8 cellular contexts compared by ENCODE assay signal in genomic region chr1:27522860-27523665, GRCh38. TPM values are rescaled to one million over a fixed set of nuclear protein-coding genes. Genes with fewer than 3 reads are reported as not detected.
DNase-seq lines count a peak whose midpoint lies in the region; ATAC-seq, FAIRE-seq and TF ChIP-seq lines count a peak whose summit lies in the region.

No MANE protein-coding gene starts in this region.

- FAIRE-seq in K562 (lab: Jason Lieb, UNC), result peak; percentile 69

- TF ChIP-seq EP300 in K562 (IDR thresholded peaks at IDR 0.05; ENCODE audit: low read length), result no peak

- WGBS in K562 (ENCODE audit: insufficient coverage, low coverage, missing lambda C conversion rate), result 32% methylated on average over 10 of the region's 14 CpGs
- 37% methylated on average over 14 of the region's 14 CpGs for WGBS in thymus

- peak; percentile 56 for ATAC-seq in K562
- ATAC-seq in GM21723 (IDR thresholded peaks at IDR 0.05; ENCODE audit: unreplicated experiment), result no peak
- ATAC-seq in GM21423 (IDR thresholded peaks at IDR 0.05; ENCODE audit: unreplicated experiment), result no peak

- CTCF ChIA-PET in K562 (lab: Yijun Ruan, JAX; ENCODE audit: low intra/inter-chr PET ratio), result interaction anchor here (0.6 to 1.6 kb wide), 2 partner anchors 84 to 85 kb away, joined by 3 to 6 read pairs; no protein-coding TSS in a partner anchor

- peak; percentile 44 for DNase-seq in activated gamma-delta T cell treated with Interleukin-2 at 50 U/mL for 16 hours
- DNase-seq in activated gamma-delta T cell (lab: John Stamatoyannopoulos, UW), result no peak
- DNase-seq in T-helper 2 cell, result peak in 3 of 5 experiments; percentile 47 to 86 (median 47)
- DNase-seq in K562 (ENCODE audit: extremely low read depth in 1 of 4, low spot score in 3 of 4), result peak; percentile 73 to 87 (median 82)

- in situ Hi-C loops in K562 (cut with MboI), result no loop called here

- no peaks in the 10 kb centered on the region for H4K20me1 ChIP-seq in K562 (replicated peaks; ENCODE audit: control insufficient read depth, insufficient read depth, low read length)

- H3K27ac ChIP-seq in K562 (ENCODE audit: extremely low read depth, low read depth, low read length) (peak overlapping the region; percentile 41), thymus (ENCODE audit: low read depth) (peak overlapping the region; percentile 91)

- H3K27me3 ChIP-seq in K562 (ENCODE audit: control insufficient read depth in 2 of 2, insufficient read depth in 2 of 2, low read length in 2 of 2), result no peaks in the 10 kb centered on the region
- H3K27me3 ChIP-seq in mononuclear cell (ENCODE audit: insufficient read depth, low read length), result no peaks in the 10 kb centered on the region
- H3K27me3 ChIP-seq in thymus (ENCODE audit: control insufficient read depth, insufficient read depth), result no peaks in the 10 kb centered on the region

- H3K9ac ChIP-seq in K562 (ENCODE audit: insufficient read depth in 1 of 2, low read depth in 2 of 2, low read length in 2 of 2), result peak overlapping the region; percentile 47 to 88; a peak in 3 of 4 replicates

- TF ChIP-seq CTCF in K562 (IDR thresholded peaks at IDR 0.05 in 2 of 3, conservative IDR thresholded peaks at IDR 0.05 in 1 of 3; ENCODE audit: insufficient read depth in 2 of 3, low read depth in 1 of 3, low read length in 3 of 3), result peak; percentile 74 to 78 (median 77)

- peak overlapping the region; percentile 34; the same call in 1 of the 2 replicates for H3K4me2 ChIP-seq in K562 (ENCODE audit: insufficient read depth, low read length)

- H3K4me3 ChIP-seq in K562 (no peak overlapping the region), mononuclear cell (ENCODE audit: low read length) (peak overlapping the region; percentile 31), thymus (ENCODE audit: low read length) (peak overlapping the region; percentile 33)

- POLR2A ChIA-PET in K562 (lab: Yijun Ruan, JAX), result interaction anchor here (0.6 to 1.8 kb wide), 6 partner anchors 9 to 1344 kb away, joined by 3 to 6 read pairs (median 5); partner anchors contain the start of gene WASF2

- H3K9me3 ChIP-seq in K562 (replicated peaks; ENCODE audit: control insufficient read depth, insufficient read depth, low read depth, low read length) (no peaks in the 10 kb centered on the region), mononuclear cell (ENCODE audit: low read depth, low read length) (no peaks in the 10 kb centered on the region), thymus (ENCODE audit: control insufficient read depth) (no peaks in the 10 kb centered on the region)

- H3K36me3 ChIP-seq in K562 (ENCODE audit: control insufficient read depth, insufficient read depth, low read length), result no peaks in the 10 kb centered on the region; the same call in 2 of the 3 replicates
- no peaks in the 10 kb centered on the region for H3K36me3 ChIP-seq in thymus (ENCODE audit: control insufficient read depth, insufficient read depth)

- intact Hi-C loops in K562 (cut with micrococcal nuclease), result loop anchor here (1.0 kb wide), 1 partner anchor 83 kb away; no protein-coding TSS in a partner anchor

- peak overlapping the region; percentile 98 for H2AFZ ChIP-seq in K562 (ENCODE audit: low read depth, low read length)

- H3K4me1 ChIP-seq in K562 (replicated peaks in 1 of 2; ENCODE audit: control insufficient read depth in 2 of 2, insufficient read depth in 2 of 2, low read length in 2 of 2) (peaks cover 44 to 87% of the 10 kb centered on the region in 2 experiments), mononuclear cell (ENCODE audit: insufficient read depth, low read length) (peaks cover 69% of the 10 kb centered on the region), thymus (ENCODE audit: control insufficient read depth, insufficient read depth, low read length) (peaks cover 73% of the 10 kb centered on the region)

- TF ChIP-seq POLR2A in K562 (conservative IDR thresholded peaks at IDR 0.05), result no peak

- TF ChIP-seq RAD21 in K562 (CRISPR knock-in tag; conservative IDR thresholded peaks at IDR 0.05 in 1 of 2, IDR thresholded peaks at IDR 0.05 in 1 of 2), result peak; percentile 54 to 87

- H3K9me1 ChIP-seq in K562 (ENCODE audit: control insufficient read depth, insufficient read depth, low read length), result peaks cover 2% of the 10 kb centered on the region

- BruUV-seq in K562 (replicated peaks; lab: Mats Ljungman, UMichigan), result no TSS peak

- peaks cover 28% of the 10 kb centered on the region for H3K79me2 ChIP-seq in K562 (ENCODE audit: control insufficient read depth, insufficient read depth, low read length)

TF ChIP-seq in K562, 482 proteins besides CTCF, POLR2A, EP300 and RAD21 (continues in another document):
- TF ChIP-seq CBX1 (IDR thresholded peaks at IDR 0.05; ENCODE audit: low read depth), result peak; percentile 89; the same call in 1 of the 2 replicates
- TF ChIP-seq KDM1A (IDR thresholded peaks at IDR 0.05), result peak; percentile 89 to 94
- TF ChIP-seq DMBX1 (CRISPR knock-in tag; IDR thresholded peaks at IDR 0.05; ENCODE audit: borderline replicate concordance), result 0 out of 2 replicates have a peak, but pooled peaks have one; percentile 43
- peak; percentile 62 to 88; a peak in 3 of 4 replicates for TF ChIP-seq RCOR1 (IDR thresholded peaks at IDR 0.05; ENCODE audit: borderline replicate concordance in 1 of 2, low read depth in 2 of 2, low read length in 2 of 2)
- TF ChIP-seq ZNF592 (IDR thresholded peaks at IDR 0.05), result peak; percentile 48; the same call in 1 of the 2 replicates
- TF ChIP-seq XRCC5 (IDR thresholded peaks at IDR 0.05; ENCODE audit: low read depth, low read length), result 0 out of 2 replicates have a peak, but pooled peaks have one; percentile 38
- peak; percentile 62 for TF ChIP-seq CC2D1A (IDR thresholded peaks at IDR 0.05)
- TF ChIP-seq CREM (IDR thresholded peaks at IDR 0.05; ENCODE audit: low read depth), result 0 out of 2 replicates have a peak, but pooled peaks have one; percentile 21
- no peak for TF ChIP-seq U2AF1 (optimal IDR thresholded peaks at IDR 0.05; ENCODE audit: low read depth, low read length)
- no peak for TF ChIP-seq ZFP91 (CRISPR knock-in tag; IDR thresholded peaks at IDR 0.05)

RNA-seq across cellular contexts. Expression of gene WASF2, which starts 33.1 kb away (rescaled TPM):
- total RNA-seq in K562 (2011; cell fraction: chromatin; rRNA removed; ENCODE audit: low replicate concordance), result 60.7 and 84.8 TPM in 2 replicates
- 47.0 and 48.4 TPM in 2 replicates for total RNA-seq in K562 (2011; cell fraction: nucleolus; rRNA removed)
- 68.6 and 84.8 TPM in 2 replicates for total RNA-seq in K562 (2011; cell fraction: nucleoplasm; rRNA removed)
- 21.3 and 29.6 TPM in 2 replicates for total RNA-seq in K562 (2014; rRNA removed)
- 31.2 and 40.7 TPM in 2 replicates for total RNA-seq in K562 (2014; rRNA removed; fragmentation: Illumina TruSeq; extraction: Trizol)
- total RNA-seq in K562 (2015; rRNA removed; fragmentation: Illumina TruSeq; extraction: Trizol), result 26.1 and 29.2 TPM in 2 replicates
- 139 and 163 TPM in 2 replicates for total RNA-seq in K562 (2021)
- 41.5 and 104 TPM in 2 replicates for polyA plus RNA-seq in K562 (2011; rRNA removed)
- polyA plus RNA-seq in K562 (2011; cell fraction: cytosol; rRNA removed), result 45.0 and 57.5 TPM in 2 replicates
- 49.0 and 54.9 TPM in 2 replicates for polyA plus RNA-seq in K562 (2011; cell fraction: nucleus; rRNA removed)
- 84.9 and 101 TPM in 2 replicates for polyA plus RNA-seq in K562 (2012)
- 109 and 115 TPM in 2 replicates for polyA plus RNA-seq in K562 (2014; fragmentation: Illumina TruSeq; extraction: Trizol)
- 1 to 10 TPM; 8.2 to 9.7 TPM for polyA plus RNA-seq in K562 (2014; fragmentation: Nextera tagmentation; extraction: Ambion mirVana)
- polyA plus RNA-seq in K562 (2014; rRNA removed), result 51.3 and 56.8 TPM in 2 replicates
- polyA minus RNA-seq in K562 (2011; rRNA and poly(A)+ RNA removed), result 49.4 and 58.2 TPM in 2 replicates
- polyA minus RNA-seq in K562 (2011; cell fraction: cytosol; rRNA and poly(A)+ RNA removed), result 68.3 and 88.6 TPM in 2 replicates
- 15.8 and 27.9 TPM in 2 replicates for polyA minus RNA-seq in K562 (2011; cell fraction: nucleus; rRNA and poly(A)+ RNA removed)
- 29.4 TPM for total RNA-seq in mononuclear cell
- polyA plus RNA-seq in thymus, result 47.4 TPM
